ENCODE assay signal across 22 cellular contexts in genomic region chr9:81314525-81314924, GRCh38.
"Had no signal": no experiment of that assay in that cellular context is flagged by ENCODE, and none has a peak within 500 bp of the region (broad histone marks: within the 10 kb centered on the region; RNA-seq: fewer than 3 reads in every experiment).

No MANE protein-coding gene starts in this region.

- ATAC-seq: activated T-cell treated with anti-CD3 and anti-CD28 coated beads, Interleukin-2, amount 50 U/mL, for 72 hours; body of pancreas; heart right ventricle; natural killer cell; sciatic nerve; stimulated activated memory B cell treated with anti-CD40 and anti-IgM and Interleukin-4, amounts not matched to agents 10 μg/mL and 1 μg/mL and 100 μg/mL, for 72 hours; T-helper 17 cell had no signal

- H3K4me1 ChIP-seq: body of pancreas, esophagus squamous epithelium, heart right ventricle, transverse colon, uterus had no signal

- DNase-seq: activated CD4-positive, alpha-beta memory T cell treated with anti-CD3 and anti-CD28 coated beads, Interleukin-2, amount 10 ng/mL, durations not matched to agents 7 days and 5 days; activated CD4-positive, alpha-beta T cell treated with anti-CD3 and anti-CD28 coated beads for 48 hours; activated effector memory CD4-positive, alpha-beta T cell treated with Interleukin-2 at 50 U/mL for 16 hours; activated naive CD4-positive, alpha-beta T cell treated with anti-CD3 and anti-CD28 coated beads, Interleukin-2, amount 10 ng/mL, durations not matched to agents 7 days and 5 days; activated T-cell treated with anti-CD3 and anti-CD28 coated beads, Interleukin-2, amount 50 U/mL, for 72 hours; anterior cingulate cortex; body of pancreas; cortex of kidney; endodermal cell; esophagus squamous epithelium; heart right ventricle; islet precursor cell; natural killer cell; stimulated activated CD4-positive, alpha-beta T cell treated with anti-CD3 and anti-CD28 coated beads, Interleukin-15, amount 100 ng/mL, for 24 hours; T-helper 17 cell; transverse colon; uterus had no signal

- H3K27ac ChIP-seq: body of pancreas, cardiac muscle cell, esophagus squamous epithelium, heart right ventricle, transverse colon, uterus had no signal

- H3K9me3 ChIP-seq: body of pancreas, esophagus squamous epithelium, transverse colon, uterus had no signal

- H3K27me3 ChIP-seq: body of pancreas, cardiac muscle cell, esophagus squamous epithelium, heart right ventricle, transverse colon, uterus had no signal

- H3K36me3 ChIP-seq: cardiac muscle cell, esophagus squamous epithelium, heart right ventricle, transverse colon, uterus had no signal

- H3K4me3 ChIP-seq: body of pancreas, cardiac muscle cell, esophagus squamous epithelium, heart right ventricle, lung, smooth muscle cell, transverse colon, uterus had no signal
